Comparison of ENCODE assay signal across 22 cellular contexts in genomic region chr5:178413992-178414391, GRCh38.
"Had no signal": no experiment of that assay in that cellular context is flagged by ENCODE, and none has a peak within 500 bp of the region (broad histone marks: within the 10 kb centered on the region; RNA-seq: fewer than 3 reads in every experiment).

No MANE protein-coding gene starts in this region.

- H3K4me3 Mint-ChIP-seq: activated naive CD8-positive, alpha-beta T cell; central memory CD8-positive, alpha-beta T cell; immature natural killer cell; neural progenitor cell; T-helper 2 cell treated with Interferon-gamma antibody and Interleukin-4, amounts not matched to agents 5 μg/mL and 100 μg/mL, for 36 hours had no signal

- H3K4me1 Mint-ChIP-seq: central memory CD8-positive, alpha-beta T cell; immature natural killer cell had no signal

- H3K36me3 ChIP-seq: brain microvascular endothelial cell, neural progenitor cell, right atrium auricular region had no signal

- H3K4me1 ChIP-seq: foreskin keratinocyte, right atrium auricular region had no signal

- H2AFZ ChIP-seq: neural progenitor cell had no signal

- H3K27ac ChIP-seq: brain microvascular endothelial cell, foreskin keratinocyte, neural progenitor cell, right atrium auricular region, skin epidermis had no signal

- H3K4me2 ChIP-seq: neural progenitor cell had no signal

- DNase-seq: activated CD4-positive, alpha-beta T cell treated with anti-CD3 and anti-CD28 coated beads, Interleukin-2, amount 50 U/mL, for 1 hour; activated CD8-positive, alpha-beta memory T cell treated with anti-CD3 and anti-CD28 coated beads for 24 hours; activated gamma-delta T cell treated with Interleukin-2 at 50 U/mL for 16 hours; brain microvascular endothelial cell; cortex of kidney; effector memory CD4-positive, alpha-beta T cell; foreskin keratinocyte; immature natural killer cell; left cardiac atrium; stimulated activated CD4-positive, alpha-beta T cell treated with anti-CD3 and anti-CD28 coated beads, Interleukin-15, amount 100 ng/mL, for 24 hours; stimulated activated CD4-positive, alpha-beta T cell treated with anti-CD3 and anti-CD28 coated beads, Interleukin-4, amount 100 ng/mL, for 24 hours; stimulated activated naive CD4-positive, alpha-beta T cell; substantia nigra; trophoblast cell had no signal

- H3K4me3 ChIP-seq: lung, neural progenitor cell, right atrium auricular region, skin epidermis had no signal

- H3K9me3 Mint-ChIP-seq: central memory CD8-positive, alpha-beta T cell; immature natural killer cell; neural progenitor cell; T-helper 2 cell treated with Interferon-gamma antibody and Interleukin-4, amounts not matched to agents 5 μg/mL and 100 μg/mL, for 36 hours had no signal

- H3K27ac Mint-ChIP-seq: activated naive CD8-positive, alpha-beta T cell; immature natural killer cell; T-helper 2 cell treated with Interferon-gamma antibody and Interleukin-4, amounts not matched to agents 5 μg/mL and 100 μg/mL, for 36 hours had no signal

- H3K27me3 ChIP-seq: brain microvascular endothelial cell, foreskin keratinocyte, neural progenitor cell, right atrium auricular region had no signal

- H3K36me3 Mint-ChIP-seq: activated naive CD8-positive, alpha-beta T cell; immature natural killer cell; neural progenitor cell had no signal

- ATAC-seq: activated CD4-positive, CD25-positive, alpha-beta regulatory T cell treated with anti-CD3 and anti-CD28 coated beads, Interleukin-2, amount 50 U/mL, for 24 hours; foreskin keratinocyte; left cardiac atrium had no signal

- H3K9me3 ChIP-seq: right atrium auricular region had no signal

- H3K9ac ChIP-seq: neural progenitor cell had no signal
